In genomic region chr22:50244420-50245213, GRCh38 we compare ENCODE assay signal across 8 cellular contexts. TPM values are rescaled to one million over a fixed set of nuclear protein-coding genes. Genes with fewer than 3 reads are reported as not detected.
A peak's percentile ranks its signal among the peaks of the same experiment; 100 is the strongest.
DNase-seq lines count a peak whose midpoint lies in the region; ATAC-seq and TF ChIP-seq lines count a peak whose summit lies in the region.

A gene with protein sequence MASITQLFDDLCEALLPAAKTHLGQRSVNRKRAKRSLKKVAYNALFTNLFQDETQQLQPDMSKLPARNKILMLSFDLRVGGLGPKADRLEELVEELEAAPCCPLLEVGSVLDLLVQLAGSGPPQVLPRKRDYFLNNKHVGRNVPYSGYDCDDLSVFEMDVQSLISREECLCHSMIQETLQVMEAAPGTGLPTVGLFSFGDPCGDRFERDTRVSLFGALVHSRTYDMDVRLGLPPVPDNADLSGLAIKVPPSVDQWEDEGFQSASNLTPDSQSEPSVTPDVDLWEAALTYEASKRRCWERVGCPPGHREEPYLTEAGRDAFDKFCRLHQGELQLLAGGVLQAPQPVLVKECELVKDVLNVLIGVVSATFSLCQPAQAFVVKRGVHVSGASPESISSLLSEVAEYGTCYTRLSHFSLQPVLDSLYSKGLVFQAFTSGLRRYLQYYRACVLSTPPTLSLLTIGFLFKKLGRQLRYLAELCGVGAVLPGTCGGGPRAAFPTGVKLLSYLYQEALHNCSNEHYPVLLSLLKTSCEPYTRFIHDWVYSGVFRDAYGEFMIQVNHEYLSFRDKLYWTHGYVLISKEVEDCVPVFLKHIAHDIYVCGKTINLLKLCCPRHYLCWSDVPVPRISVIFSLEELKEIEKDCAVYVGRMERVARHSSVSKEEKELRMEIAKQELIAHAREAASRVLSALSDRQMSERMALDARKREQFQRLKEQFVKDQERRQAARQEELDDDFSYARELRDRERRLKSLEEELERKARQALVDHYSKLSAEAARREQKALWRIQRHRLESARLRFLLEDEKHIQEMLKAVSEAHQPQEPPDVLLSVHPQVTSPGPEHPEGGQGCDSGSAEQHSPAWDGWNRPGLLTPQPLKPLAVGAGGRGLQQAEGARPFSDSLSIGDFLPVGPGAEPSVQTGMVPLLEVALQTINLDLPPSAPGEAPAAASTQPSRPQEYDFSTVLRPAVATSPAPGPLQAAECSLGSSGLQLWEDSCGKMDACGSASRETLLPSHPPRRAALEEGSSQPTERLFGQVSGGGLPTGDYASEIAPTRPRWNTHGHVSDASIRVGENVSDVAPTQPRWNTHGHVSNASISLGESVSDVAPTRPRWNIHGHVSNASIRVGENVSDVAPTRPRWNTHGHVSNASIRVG (N-terminal part only) (minus strand): TSS chr22:50245023. CDS start chr22:50244459, 564 bp downstream.

- H3K36me3 ChIP-seq in CD4-positive, CD25-positive, alpha-beta regulatory T cell (ENCODE audit: control insufficient read depth, insufficient read depth, low read length), result peaks cover 10% of the 10 kb centered on the region
- H3K36me3 ChIP-seq in endodermal cell (ENCODE audit: control insufficient read depth, insufficient read depth, low read length), result peaks cover 25% of the 10 kb centered on the region
- peaks cover 29% of the 10 kb centered on the region for H3K36me3 ChIP-seq in mesodermal cell (ENCODE audit: control insufficient read depth, insufficient read depth, low read length)

- H3K27ac ChIP-seq in CD4-positive, CD25-positive, alpha-beta regulatory T cell (ENCODE audit: insufficient read depth, low read length, poor library complexity, severe bottlenecking), result peak within 1 kb of the TSS; percentile 96
- H3K27ac ChIP-seq in HL-60 (replicated peaks) (peak within 1 kb of the TSS; percentile 82), endodermal cell (ENCODE audit: low read depth, low read length) (peak within 1 kb of the TSS; percentile 69), mesodermal cell (ENCODE audit: low read depth, low read length, severe bottlenecking) (peak within 1 kb of the TSS; percentile 85)

- 0 to 1% methylated on average over 61 to 76 of the region's 76 CpGs for WGBS in endodermal cell (ENCODE audit: insufficient coverage in 1 of 2, insufficient read length in 1 of 2), 2 experiments
- 0 to 1% methylated on average over 71 to 72 of the region's 76 CpGs for WGBS in mesodermal cell (ENCODE audit: insufficient coverage in 2 of 2), 2 experiments

- H3K9ac ChIP-seq in endodermal cell (ENCODE audit: extremely low read depth, low read length, poor library complexity, severe bottlenecking), result peak within 1 kb of the TSS; percentile 88

- no peaks in the 10 kb centered on the region for H3K9me3 Mint-ChIP-seq in CD4-positive, CD25-positive, alpha-beta regulatory T cell
- no peaks in the 10 kb centered on the region for H3K9me3 Mint-ChIP-seq in activated CD8-positive, alpha-beta memory T cell treated with anti-CD3 and anti-CD28 coated beads, Interleukin-2, amount 10 ng/mL, durations not matched to agents 7 days and 5 days (ENCODE audit: low read depth)
- no peaks in the 10 kb centered on the region for H3K9me3 Mint-ChIP-seq in endodermal cell

- CTCF ChIA-PET in activated CD8-positive, alpha-beta memory T cell treated with anti-CD3 and anti-CD28 coated beads, Interleukin-2, amount 10 ng/mL, durations not matched to agents 7 days and 5 days (lab: Charles Lee), result interaction anchor here (0.8 to 3.8 kb wide), 16 partner anchors 8 to 330 kb away, joined by 3 to 22 read pairs (median 3); partner anchors contain the start of genes DENND6B and SCO2

- TF ChIP-seq CTCF in HL-60 (IDR thresholded peaks at IDR 0.05; ENCODE audit: insufficient read depth, low read length) (no peak), endodermal cell (conservative IDR thresholded peaks at IDR 0.05) (peak; percentile 63)

- H3K4me3 Mint-ChIP-seq in CD4-positive, CD25-positive, alpha-beta regulatory T cell, result peak within 1 kb of the TSS; percentile 91 to 100 (median 98)
- peak within 1 kb of the TSS; percentile 90 for H3K4me3 Mint-ChIP-seq in activated CD8-positive, alpha-beta memory T cell treated with anti-CD3 and anti-CD28 coated beads, Interleukin-2, amount 10 ng/mL, durations not matched to agents 7 days and 5 days
- H3K4me3 Mint-ChIP-seq in endodermal cell, result peak within 1 kb of the TSS; percentile 90

- peak within 1 kb of the TSS; percentile 87 for H3K4me3 ChIP-seq in CD4-positive, CD25-positive, alpha-beta regulatory T cell (ENCODE audit: low read depth, low read length)
- peak within 1 kb of the TSS; percentile 96 for H3K4me3 ChIP-seq in HL-60 (replicated peaks; ENCODE audit: insufficient read depth, low read length)
- H3K4me3 ChIP-seq in endodermal cell (ENCODE audit: low read length), result peak within 1 kb of the TSS; percentile 91
- peak within 1 kb of the TSS; percentile 95 for H3K4me3 ChIP-seq in mesodermal cell (ENCODE audit: extremely low read depth, insufficient read depth, low read length, poor library complexity, severe bottlenecking)

- peaks cover 10 to 58% (median 31%) of the 10 kb centered on the region in 4 donors for H3K4me1 Mint-ChIP-seq in CD4-positive, CD25-positive, alpha-beta regulatory T cell
- peaks cover 46% of the 10 kb centered on the region for H3K4me1 Mint-ChIP-seq in activated CD8-positive, alpha-beta memory T cell treated with anti-CD3 and anti-CD28 coated beads, Interleukin-2, amount 10 ng/mL, durations not matched to agents 7 days and 5 days
- H3K4me1 Mint-ChIP-seq in endodermal cell, result peaks cover 20% of the 10 kb centered on the region

- DNase-seq in CD4-positive, CD25-positive, alpha-beta regulatory T cell, result peak; percentile 91 to 96 (median 92)
- DNase-seq in HL-60 (ENCODE audit: low read depth in 1 of 2, low spot score in 1 of 2) (peak; percentile 84 to 92), NOMO-1 treated with dmso at 0.1 percent for 144 hours (lab: John Stamatoyannopoulos, UW; ENCODE audit: unreplicated experiment) (peak; percentile 89), endodermal cell (peak; percentile 96)
- DNase-seq in activated CD8-positive, alpha-beta memory T cell treated with anti-CD3 and anti-CD28 coated beads, Interleukin-2, amount 10 ng/mL, durations not matched to agents 7 days and 5 days, result peak; percentile 95
- DNase-seq in stimulated activated CD8-positive, alpha-beta memory T cell treated with anti-CD3 and anti-CD28 coated beads, Interleukin-15, amount 100 ng/mL, for 24 hours (ENCODE audit: low read depth), result peak; percentile 94

- H3K27me3 Mint-ChIP-seq in CD4-positive, CD25-positive, alpha-beta regulatory T cell, result no peaks in the 10 kb centered on the region
- no peaks in the 10 kb centered on the region for H3K27me3 Mint-ChIP-seq in activated CD8-positive, alpha-beta memory T cell treated with anti-CD3 and anti-CD28 coated beads, Interleukin-2, amount 10 ng/mL, durations not matched to agents 7 days and 5 days
- H3K27me3 Mint-ChIP-seq in endodermal cell (ENCODE audit: insufficient read depth), result no peaks in the 10 kb centered on the region

- no peaks in the 10 kb centered on the region for H3K9me3 ChIP-seq in CD4-positive, CD25-positive, alpha-beta regulatory T cell (ENCODE audit: control insufficient read depth in 2 of 2, low read length in 2 of 2)
- H3K9me3 ChIP-seq in endodermal cell (ENCODE audit: control insufficient read depth, low read length), result no peaks in the 10 kb centered on the region
- no peaks in the 10 kb centered on the region for H3K9me3 ChIP-seq in mesodermal cell (ENCODE audit: control insufficient read depth, low read length)

- peak; percentile 81 to 86 for ATAC-seq in CD4-positive, CD25-positive, alpha-beta regulatory T cell (ENCODE audit: low read depth in 2 of 2)
- peak; percentile 54 for ATAC-seq in GM19452 (IDR thresholded peaks at IDR 0.05; ENCODE audit: unreplicated experiment)
- ATAC-seq in activated CD8-positive, alpha-beta memory T cell treated with anti-CD3 and anti-CD28 coated beads, Interleukin-2, amount 10 ng/mL, durations not matched to agents 7 days and 5 days, result peak; percentile 84

- H3K4me1 ChIP-seq in CD4-positive, CD25-positive, alpha-beta regulatory T cell (ENCODE audit: control insufficient read depth, insufficient read depth, low read length, poor library complexity, severe bottlenecking), result peaks cover 70% of the 10 kb centered on the region
- H3K4me1 ChIP-seq in endodermal cell (ENCODE audit: control insufficient read depth, insufficient read depth, low read length) (peaks cover 3% of the 10 kb centered on the region), mesodermal cell (ENCODE audit: control insufficient read depth, insufficient read depth, low read length, poor library complexity, severe bottlenecking) (peaks cover 11% of the 10 kb centered on the region)

- peaks cover 3% of the 10 kb centered on the region for H3K36me3 Mint-ChIP-seq in CD4-positive, CD25-positive, alpha-beta regulatory T cell
- H3K36me3 Mint-ChIP-seq in activated CD8-positive, alpha-beta memory T cell treated with anti-CD3 and anti-CD28 coated beads, Interleukin-2, amount 10 ng/mL, durations not matched to agents 7 days and 5 days, result peaks cover 14% of the 10 kb centered on the region
- peaks cover 17% of the 10 kb centered on the region for H3K36me3 Mint-ChIP-seq in endodermal cell (ENCODE audit: low read depth)

- peak within 1 kb of the TSS; percentile 93 to 100 (median 100) for H3K27ac Mint-ChIP-seq in CD4-positive, CD25-positive, alpha-beta regulatory T cell
- peak within 1 kb of the TSS; percentile 99 for H3K27ac Mint-ChIP-seq in activated CD8-positive, alpha-beta memory T cell treated with anti-CD3 and anti-CD28 coated beads, Interleukin-2, amount 10 ng/mL, durations not matched to agents 7 days and 5 days
- peak within 1 kb of the TSS; percentile 97 for H3K27ac Mint-ChIP-seq in endodermal cell

- H3K27me3 ChIP-seq in CD4-positive, CD25-positive, alpha-beta regulatory T cell (ENCODE audit: control insufficient read depth, insufficient read depth, low read length), result no peaks in the 10 kb centered on the region
- no peaks in the 10 kb centered on the region for H3K27me3 ChIP-seq in HL-60 (ENCODE audit: insufficient read depth, poor library complexity, severe bottlenecking)
- no peaks in the 10 kb centered on the region for H3K27me3 ChIP-seq in endodermal cell (ENCODE audit: control insufficient read depth, insufficient read depth, low read length, poor library complexity, severe bottlenecking)

RNA-seq across cellular contexts. Expression of the gene that starts here (rescaled TPM):
- 132 TPM for total RNA-seq in CD4-positive, CD25-positive, alpha-beta regulatory T cell
- 10 to 100 TPM; 14.0 to 16.3 (median 14.2) TPM for polyA plus RNA-seq in CD4-positive, CD25-positive, alpha-beta regulatory T cell
- total RNA-seq in activated CD8-positive, alpha-beta memory T cell treated with anti-CD3 and anti-CD28 coated beads, Interleukin-2, amount 10 ng/mL, durations not matched to agents 7 days and 5 days, result 10 to 100 TPM; 60.9 to 72.0 TPM
- 10 to 100 TPM; 43.7 to 46.0 TPM for total RNA-seq in endodermal cell
- 39.7 TPM for polyA plus RNA-seq in endodermal cell (2013, experiment 1 of 2)
- 35.7 TPM for polyA plus RNA-seq in endodermal cell (2013, experiment 2 of 2)
- polyA plus RNA-seq in mesodermal cell (2013, experiment 1 of 2), result 27.6 TPM
- polyA plus RNA-seq in mesodermal cell (2013, experiment 2 of 2), result 24.6 TPM

Comparison
In these comparisons a context has a peak if more than half of its experiments do, and no peak if none do; other contexts are left out.
1. Peak in every context shown above with its lines: DNase-seq, ATAC-seq, H3K4me3 ChIP-seq and H3K27ac ChIP-seq.